ENCODE assay signal across 12 cellular contexts in the genomic region with DNA sequence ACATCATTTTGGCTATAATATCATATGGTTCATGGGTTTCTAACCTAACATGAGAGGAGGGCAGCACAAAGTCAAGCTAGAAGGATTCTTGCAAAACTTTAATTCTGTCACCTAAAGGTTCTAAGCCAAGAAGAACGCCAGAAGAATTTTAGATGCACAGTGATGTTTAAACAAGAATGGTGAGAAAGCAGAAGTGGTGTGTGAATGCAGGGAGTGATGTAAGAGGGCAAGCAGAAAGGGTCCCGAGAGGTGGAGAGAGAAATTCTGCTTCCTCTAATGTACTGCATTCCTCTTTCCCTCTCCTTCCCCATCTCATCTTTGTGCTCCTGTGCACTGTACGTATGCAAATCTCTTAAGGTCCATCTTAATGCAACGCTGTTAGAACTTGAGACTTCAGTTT. TPM values are rescaled to one million over a fixed set of nuclear protein-coding genes. Genes with fewer than 3 reads are reported as not detected.
DNase-seq lines count a peak whose midpoint lies in the region; ATAC-seq and TF ChIP-seq lines count a peak whose summit lies in the region.
"Had no signal": no experiment of that assay in that cellular context is flagged by ENCODE, and none has a peak within 500 bp of the region (broad histone marks: within the 10 kb centered on the region; RNA-seq: fewer than 3 reads in every experiment).

No MANE protein-coding gene starts in this region.

- ATAC-seq in Right ventricle myocardium superior (ENCODE audit: poor library complexity), result no peak

- H3K4me1 Mint-ChIP-seq in dendritic cell treated with granulocyte-macrophage colony-stimulating factor and Interleukin-4, amounts not matched to agents 40 ng/mL and 50 ng/mL, for 4 days (ENCODE audit: low read depth), result peaks cover 35% of the 10 kb centered on the region

- H3K27me3 ChIP-seq in HL-60 (ENCODE audit: insufficient read depth, poor library complexity, severe bottlenecking), result no peaks in the 10 kb centered on the region
- H3K27me3 ChIP-seq in MG63, result peaks cover 5% of the 10 kb centered on the region

- H3K4me3 ChIP-seq in HL-60 (replicated peaks; ENCODE audit: insufficient read depth, low read length) (no peak overlapping the region), MG63 (no peak overlapping the region)

- H3K9me3 ChIP-seq in MG63, result no peaks in the 10 kb centered on the region

- intact Hi-C loops in dendritic cell treated with granulocyte-macrophage colony-stimulating factor and Interleukin-4, amounts not matched to agents 40 ng/mL and 50 ng/mL, for 4 days (cut with micrococcal nuclease), result loop anchor here (5.0 kb wide), 4 partner anchors 113 to 292 kb away; a partner anchor contains a TSS
- intact Hi-C loops in Right ventricle myocardium superior (cut with DNase I), result loop anchor here (5.0 kb wide), 1 partner anchor 113 kb away; no protein-coding TSS in a partner anchor

- peak overlapping the region; percentile 99 for H3K27ac ChIP-seq in HL-60 (replicated peaks)

- no peak overlapping the region for H3K4me3 Mint-ChIP-seq in dendritic cell treated with granulocyte-macrophage colony-stimulating factor and Interleukin-4, amounts not matched to agents 40 ng/mL and 50 ng/mL, for 4 days

- DNase-seq in AML-193 (lab: John Stamatoyannopoulos, UW), result peak; percentile 84 to 85
- DNase-seq in HL-60 (ENCODE audit: low read depth in 1 of 2, low spot score in 1 of 2), result peak; percentile 71 to 86
- DNase-seq in OCI-M1 (lab: John Stamatoyannopoulos, UW), result peak; percentile 72
- DNase-seq in cerebellar cortex (ENCODE audit: low spot score), result no peak
- DNase-seq in Right ventricle myocardium superior, result no peak
- DNase-seq in hypothalamus (lab: John Stamatoyannopoulos, UW), result no peak
- DNase-seq in MG63, result no peak

- no peaks in the 10 kb centered on the region for H3K27me3 Mint-ChIP-seq in dendritic cell treated with granulocyte-macrophage colony-stimulating factor and Interleukin-4, amounts not matched to agents 40 ng/mL and 50 ng/mL, for 4 days

- H3K36me3 Mint-ChIP-seq in dendritic cell treated with granulocyte-macrophage colony-stimulating factor and Interleukin-4, amounts not matched to agents 40 ng/mL and 50 ng/mL, for 4 days (ENCODE audit: low read depth), result peaks cover 16% of the 10 kb centered on the region

- H3K27ac Mint-ChIP-seq in dendritic cell treated with granulocyte-macrophage colony-stimulating factor and Interleukin-4, amounts not matched to agents 40 ng/mL and 50 ng/mL, for 4 days, result peak overlapping the region; percentile 28

- TF ChIP-seq CTCF in HL-60 (IDR thresholded peaks at IDR 0.05; ENCODE audit: insufficient read depth, low read length), result no peak

- H3K36me3 ChIP-seq in MG63, result no peaks in the 10 kb centered on the region

- no peaks in the 10 kb centered on the region for H3K9me3 Mint-ChIP-seq in dendritic cell treated with granulocyte-macrophage colony-stimulating factor and Interleukin-4, amounts not matched to agents 40 ng/mL and 50 ng/mL, for 4 days
- H3K9me3 Mint-ChIP-seq: immature natural killer cell, memory B cell had no signal

RNA-seq across cellular contexts. Expression of a gene that starts 2.1 kb away (rescaled TPM):
- total RNA-seq in Right ventricle myocardium superior, result 5.8 TPM
- total RNA-seq in MG63 (2014; rRNA removed; shearing (Covaris generic); ENCODE audit: low replicate concordance), result 16.1 and 33.5 TPM in 2 replicates

RNA-seq across cellular contexts. Expression of a gene that starts 13.6 kb away (rescaled TPM):
- not detected for total RNA-seq in Right ventricle myocardium superior
- total RNA-seq in MG63 (2014; rRNA removed; shearing (Covaris generic); ENCODE audit: low replicate concordance), result not detected in 2 replicates
- total RNA-seq: HT1080, NCI-H460 had no signal

RNA-seq across cellular contexts. Expression of a gene that starts 58.8 kb away (rescaled TPM):
- total RNA-seq in Right ventricle myocardium superior, result 47.0 TPM
- 5.2 and 7.0 TPM in 2 replicates for total RNA-seq in MG63 (2014; rRNA removed; shearing (Covaris generic); ENCODE audit: low replicate concordance)

Comparison
In these comparisons a context has a peak if more than half of its experiments do, and no peak if none do; other contexts are left out.
1. DNase-seq: peak in AML-193 (2 of 2), HL-60 (2 of 2) and OCI-M1 (single experiment); none in cerebellar cortex (single experiment), Right ventricle myocardium superior (single experiment), hypothalamus (0 of 51) and MG63 (single experiment).